Comparison of ENCODE assay signal across 8 cellular contexts in the genomic region with DNA sequence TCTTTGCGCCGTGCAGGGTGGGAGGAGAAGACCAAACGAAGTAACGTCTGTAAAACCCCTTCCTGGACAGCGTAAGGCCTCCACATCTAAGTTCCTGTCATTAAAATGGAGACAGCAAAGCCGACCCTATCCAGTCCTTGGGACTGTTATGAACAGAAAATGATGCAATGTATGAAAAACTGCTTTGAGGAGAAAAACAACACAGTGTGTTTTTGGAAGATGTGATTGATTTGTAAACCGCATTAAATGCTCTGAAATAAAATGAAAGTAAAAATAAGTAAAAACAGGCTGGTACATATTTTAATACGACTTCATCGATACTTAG. TPM values are rescaled to one million over a fixed set of nuclear protein-coding genes. Genes with fewer than 3 reads are reported as not detected.
DNase-seq lines count a peak whose midpoint lies in the region; ATAC-seq and TF ChIP-seq lines count a peak whose summit lies in the region.

No MANE protein-coding gene starts in this region.

- peak overlapping the region; percentile 86 for H3K4me3 ChIP-seq in AG04450 (ENCODE audit: low read depth, low read length)
- peak overlapping the region; percentile 100 for H3K4me3 ChIP-seq in HUES6 (ENCODE audit: low read depth, low read length)
- H3K4me3 ChIP-seq in astrocyte of the cerebellum (ENCODE audit: low read depth, low read length) = peak overlapping the region; percentile 95
- H3K4me3 ChIP-seq in mucosa of descending colon = peak overlapping the region; percentile 67

- intact Hi-C loops in mucosa of descending colon (cut with DNase I, micrococcal nuclease) = no loop called here

- H3K9ac ChIP-seq in HUES6 (ENCODE audit: low read length) = no peak overlapping the region

- H3K27me3 ChIP-seq in AG04450 (ENCODE audit: control insufficient read depth, insufficient read depth, low read length) (peaks cover 3% of the 10 kb centered on the region), HUES6 (ENCODE audit: control insufficient read depth, insufficient read depth, low read length) (no peaks in the 10 kb centered on the region)

- peaks cover 13% of the 10 kb centered on the region for H3K36me3 ChIP-seq in HUES6 (ENCODE audit: control insufficient read depth, insufficient read depth, low read length)
- H3K36me3 ChIP-seq in mucosa of descending colon (ENCODE audit: low read depth) = no peaks in the 10 kb centered on the region

- H3K4me1 ChIP-seq in HUES6 (ENCODE audit: control insufficient read depth, insufficient read depth, low read length) (peaks cover 12% of the 10 kb centered on the region), mucosa of descending colon (ENCODE audit: low read depth) (no peaks in the 10 kb centered on the region)

- H3K9me3 ChIP-seq in AG04450 (ENCODE audit: control insufficient read depth, insufficient read depth, low read length) (peaks cover 3% of the 10 kb centered on the region; the same call in 1 of the 2 replicates), HUES6 (ENCODE audit: control insufficient read depth, insufficient read depth, low read depth, low read length) (peaks cover 7% of the 10 kb centered on the region; the same call in 1 of the 2 replicates), mucosa of descending colon (no peaks in the 10 kb centered on the region)

- POLR2A ChIA-PET in AG04450 (lab: Yijun Ruan, JAX) = interaction anchor here (0.5 kb wide), 1 partner anchor 122 kb away, joined by 4 read pairs; no protein-coding TSS in a partner anchor

- TF ChIP-seq CTCF in AG04450 (IDR thresholded peaks at IDR 0.05; ENCODE audit: low read depth, low read length) = no peak
- TF ChIP-seq CTCF in astrocyte of the cerebellum (IDR thresholded peaks at IDR 0.05; ENCODE audit: low read depth, low read length, missing control alignments) = no peak
- TF ChIP-seq CTCF in mucosa of descending colon (IDR thresholded peaks at IDR 0.05) = no peak

- in situ Hi-C loops in astrocyte of the cerebellum (cut with HindIII; ENCODE audit: low sequenced_read_pairs) = no loop called here

- CTCF ChIA-PET in AG04450 (lab: Charles Lee) = no interaction called here

- DNase-seq in AG04450 (ENCODE audit: low read depth, low spot score) (no peak), astrocyte of the cerebellum (ENCODE audit: low read depth) (no peak), mucosa of descending colon (no peak), D341Med (ENCODE audit: low spot score) (no peak), NCI-H510A treated with DMSO at 0.1 percent for 48 hours (lab: John Stamatoyannopoulos, UW) (no peak), putamen (ENCODE audit: low spot score) (no peak)

- no peak for ATAC-seq in mucosa of descending colon
- no peak for ATAC-seq in GM19324 (IDR thresholded peaks at IDR 0.05; ENCODE audit: low FRiP score, unreplicated experiment)

- H3K27ac ChIP-seq in AG04450 (ENCODE audit: low read depth, low read length) = peak overlapping the region; percentile 22
- H3K27ac ChIP-seq in HUES6 (ENCODE audit: low read depth, low read length) = no peak overlapping the region

RNA-seq across cellular contexts. Expression of a gene that starts 0.8 kb away (rescaled TPM):
- 7.6 and 7.7 TPM in 2 replicates for polyA plus RNA-seq in AG04450 (2011; rRNA removed)
- polyA minus RNA-seq in AG04450 (2011; rRNA and poly(A)+ RNA removed) = 17.0 and 17.1 TPM in 2 replicates
- total RNA-seq in mucosa of descending colon = 10 to 100 TPM in 1 of 3 donors, 1 to 10 TPM in 2; 8.4 to 13.5 (median 8.7) TPM

RNA-seq across cellular contexts. Expression of a gene that starts 18.9 kb away (rescaled TPM):
- polyA plus RNA-seq in AG04450 (2011; rRNA removed) = 2.8 and 5.7 TPM in 2 replicates
- polyA minus RNA-seq in AG04450 (2011; rRNA and poly(A)+ RNA removed) = 1.8 and 2.0 TPM in 2 replicates
- 10 to 100 TPM; 13.7 to 27.8 (median 15.3) TPM for total RNA-seq in mucosa of descending colon
